18 cellular contexts compared by ENCODE assay signal in the genomic region with DNA sequence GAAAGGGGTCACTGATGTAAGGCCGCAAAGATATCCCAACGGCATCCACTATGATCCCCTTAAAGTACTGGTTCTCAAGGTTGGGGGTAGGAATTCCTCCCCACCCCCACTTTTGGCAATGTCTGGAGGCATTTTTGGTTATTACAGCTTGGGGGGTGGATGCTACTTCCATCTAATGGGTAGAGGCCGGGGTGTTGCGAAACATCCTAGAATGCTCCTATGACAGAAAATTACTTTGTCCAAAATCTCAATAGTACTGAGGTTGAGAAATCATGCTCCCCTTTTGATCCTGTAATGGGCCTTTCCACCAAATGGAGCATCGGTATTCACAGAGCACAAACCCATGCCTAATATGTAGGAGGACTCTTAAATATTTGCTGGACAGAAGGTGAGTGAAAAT. TPM values are rescaled to one million over a fixed set of nuclear protein-coding genes. Genes with fewer than 3 reads are reported as not detected.
DNase-seq lines count a peak whose midpoint lies in the region; ATAC-seq, FAIRE-seq and TF ChIP-seq lines count a peak whose summit lies in the region.
"Had no signal": no experiment of that assay in that cellular context is flagged by ENCODE, and none has a peak within 500 bp of the region (broad histone marks: within the 10 kb centered on the region; RNA-seq: fewer than 3 reads in every experiment).

No MANE protein-coding gene starts in this region.

- no peak overlapping the region for H4K91ac ChIP-seq in H1 (replicated peaks; ENCODE audit: insufficient read length, low read length)

- no peak overlapping the region for H2BK120ac ChIP-seq in H1 (replicated peaks; ENCODE audit: low read depth, low read length)

- no peak overlapping the region for H3K56ac ChIP-seq in H1 (replicated peaks; ENCODE audit: insufficient read length, low read depth, low read length)

- H3K4me1 ChIP-seq in HEK293 (ENCODE audit: control insufficient read depth, insufficient read depth, low read length) (0 out of 2 replicates have a peak, but pooled peaks cover 3% of the 10 kb centered on the region), Karpas-422 (ENCODE audit: low read length) (0 out of 2 replicates have a peak, but pooled peaks cover 3% of the 10 kb centered on the region), PC-3 (ENCODE audit: insufficient read depth, low read length) (no peaks in the 10 kb centered on the region), H1 (replicated peaks in 1 of 4; ENCODE audit: control insufficient read depth in 3 of 4, insufficient read depth in 4 of 4, low read length in 3 of 4) (no peaks in the 10 kb centered on the region; a peak in 1 of 7 replicates)
- H3K4me1 ChIP-seq: HAP-1 had no signal

- H3K4me2 ChIP-seq in Karpas-422 (ENCODE audit: low read depth, low read length, poor library complexity, severe bottlenecking) (no peak overlapping the region), PC-3 (ENCODE audit: low read length) (no peak overlapping the region), H1 (ENCODE audit: insufficient read depth in 1 of 2, low read depth in 2 of 2, low read length in 2 of 2) (no peak overlapping the region)
- H3K4me2 ChIP-seq: PC-9 had no signal

- no peaks in the 10 kb centered on the region for H3K9me2 ChIP-seq in Karpas-422 (replicated peaks; ENCODE audit: insufficient read depth, low read length)
- no peaks in the 10 kb centered on the region for H3K9me2 ChIP-seq in PC-3 (replicated peaks; ENCODE audit: low read length)

- FAIRE-seq in H1 (lab: Jason Lieb, UNC) = no peak

- intact Hi-C loops in PC-3 (cut with micrococcal nuclease) = no loop called here

- DNase-seq in Karpas-422 = peak; percentile 36
- DNase-seq in PC-3 = no peak
- DNase-seq in H1 (ENCODE audit: low read depth in 1 of 2, low spot score in 2 of 2) = no peak
- DNase-seq in hepatic stellate cell (ENCODE audit: low spot score) = no peak
- no peak for DNase-seq in SIG-M5 (lab: John Stamatoyannopoulos, UW)
- DNase-seq: AML-193; DMS79 treated with DMSO at 0.1 percent for 48 hours; KG1; NCI-H1105 treated with DMSO at 0.1 percent for 48 hours; NCI-H1694; NCI-H2081 treated with DMSO at 0.1 percent for 48 hours; NCI-H446 treated with DMSO at 0.1 percent for 48 hours; NK-92 treated with Interleukin-12 subunit alpha and Interleukin-12 subunit beta, amount 100 ng/mL, for 24 hours; PC-9 had no signal

- H3K27me3 ChIP-seq in Karpas-422 (ENCODE audit: low read length) (no peaks in the 10 kb centered on the region), PC-3 (ENCODE audit: low read length) (no peaks in the 10 kb centered on the region), H1 (replicated peaks in 1 of 4; ENCODE audit: control insufficient read depth in 3 of 4, extremely low read depth in 1 of 4, insufficient read depth in 3 of 4, low read length in 3 of 4) (no peaks in the 10 kb centered on the region; a peak in 1 of 7 replicates)

- H3K4ac ChIP-seq in H1 (replicated peaks; ENCODE audit: insufficient read length, low read depth, low read length) = no peak overlapping the region

- POLR2A ChIA-PET in HEK293 (lab: Yijun Ruan, JAX) (no interaction called here), PC-3 (lab: Charles Lee; ENCODE audit: unreplicated experiment) (no interaction called here), H1 (lab: Charles Lee; ENCODE audit: partially characterized antibody) (no interaction called here)

- H3K27ac ChIP-seq in HEK293 (ENCODE audit: extremely low read depth, low read depth, low read length) = no peak overlapping the region
- no peak overlapping the region for H3K27ac ChIP-seq in Karpas-422 (ENCODE audit: low read length)
- H3K27ac ChIP-seq in PC-3 (ENCODE audit: low read length) = no peak overlapping the region
- no peak overlapping the region for H3K27ac ChIP-seq in H1 (ENCODE audit: low read depth, low read length)
- H3K27ac ChIP-seq: PC-9, RWPE1 had no signal

- H2AFZ ChIP-seq in Karpas-422 (ENCODE audit: low read length) = no peak overlapping the region
- H2AFZ ChIP-seq in PC-3 (ENCODE audit: low read length) = peak overlapping the region; percentile 23; the same call in 1 of the 2 replicates
- H2AFZ ChIP-seq in H1 (ENCODE audit: low read length) = no peak overlapping the region
- H2AFZ ChIP-seq: PC-9 had no signal

- H3K23me2 ChIP-seq in H1 (ENCODE audit: low read depth, low read length) = no peaks in the 10 kb centered on the region

- H2AK5ac ChIP-seq in H1 (ENCODE audit: low read depth, low read length) = no peak overlapping the region

- H3K79me1 ChIP-seq in H1 (ENCODE audit: low read depth, low read length) = no peaks in the 10 kb centered on the region; the same call in 1 of the 2 replicates

- no peaks in the 10 kb centered on the region for H3K9me3 ChIP-seq in HEK293 (ENCODE audit: control insufficient read depth, insufficient read depth, low read depth, low read length)
- H3K9me3 ChIP-seq in Karpas-422 (ENCODE audit: low read length) = no peaks in the 10 kb centered on the region
- H3K9me3 ChIP-seq in PC-3 (ENCODE audit: low read length) = no peaks in the 10 kb centered on the region
- H3K9me3 ChIP-seq in H1 (ENCODE audit: insufficient read depth in 2 of 2, low read depth in 1 of 2, low read length in 1 of 2) = no peaks in the 10 kb centered on the region
- H3K9me3 ChIP-seq: HAP-1 had no signal

- H3K4me3 ChIP-seq in HEK293 (ENCODE audit: low read depth, low read length) (no peak overlapping the region), Karpas-422 (ENCODE audit: low read length) (no peak overlapping the region), PC-3 (ENCODE audit: low read length) (no peak overlapping the region), H1 (ENCODE audit: extremely low read depth in 1 of 4, insufficient read depth in 2 of 4, low read depth in 3 of 4, low read length in 4 of 4) (no peak overlapping the region)
- H3K4me3 ChIP-seq: HAP-1, PC-9 had no signal

- H3F3A ChIP-seq in PC-3 (ENCODE audit: low read length, unreplicated experiment) = no peaks in the 10 kb centered on the region

- H3K14ac ChIP-seq in H1 (ENCODE audit: insufficient read length) = no peak overlapping the region

- no peak overlapping the region for H4K8ac ChIP-seq in H1 (ENCODE audit: extremely low read depth, insufficient read depth, low read length)

- no peak for TF ChIP-seq POLR2A in H1 (IDR thresholded peaks at IDR 0.05; ENCODE audit: control extremely low read depth in 1 of 2, low read depth in 2 of 2, low read length in 2 of 2)

- H4K20me1 ChIP-seq in Karpas-422 (ENCODE audit: insufficient read depth, low read depth, low read length) = no peaks in the 10 kb centered on the region
- H4K20me1 ChIP-seq in PC-3 (ENCODE audit: low read length) = no peaks in the 10 kb centered on the region
- no peaks in the 10 kb centered on the region for H4K20me1 ChIP-seq in H1 (replicated peaks in 1 of 2; ENCODE audit: control insufficient read depth in 1 of 2, insufficient read depth in 2 of 2, low read length in 2 of 2)

- H2BK15ac ChIP-seq in H1 (ENCODE audit: low read length) = no peak overlapping the region

- no TSS peak for BruUV-seq in PC-3 (replicated peaks; lab: Mats Ljungman, UMichigan)

- no peak for ATAC-seq in PC-3
- no peak for ATAC-seq in GM19023 (IDR thresholded peaks at IDR 0.05; ENCODE audit: unreplicated experiment)

- no peak for TF ChIP-seq RAD21 in H1 (IDR thresholded peaks at IDR 0.05 in 1 of 2, conservative IDR thresholded peaks at IDR 0.05 in 1 of 2; ENCODE audit: low read depth in 2 of 2, low read length in 2 of 2)

- H2BK12ac ChIP-seq in H1 (ENCODE audit: low read depth, low read length) = no peak overlapping the region

- no peak for TF ChIP-seq CTCF in HEK293 (tag by site-specific recombination; IDR thresholded peaks at IDR 0.05)
- no peak for TF ChIP-seq CTCF in PC-3 (conservative IDR thresholded peaks at IDR 0.05; ENCODE audit: low read depth, low read length)
- TF ChIP-seq CTCF in H1 (IDR thresholded peaks at IDR 0.05; ENCODE audit: control extremely low read depth in 1 of 3, insufficient read depth in 1 of 3, low read depth in 1 of 3, low read length in 3 of 3) = no peak

- H3K36me3 ChIP-seq in HEK293 (ENCODE audit: control insufficient read depth in 2 of 2, insufficient read depth in 1 of 2, low read length in 2 of 2) = no peaks in the 10 kb centered on the region
- no peaks in the 10 kb centered on the region for H3K36me3 ChIP-seq in Karpas-422 (ENCODE audit: insufficient read depth, low read length)
- H3K36me3 ChIP-seq in PC-3 (ENCODE audit: low read depth, low read length) = no peaks in the 10 kb centered on the region
- H3K36me3 ChIP-seq in H1 (ENCODE audit: control insufficient read depth in 2 of 4, insufficient read depth in 4 of 4, low read length in 3 of 4) = no peaks in the 10 kb centered on the region
- H3K36me3 ChIP-seq: HAP-1 had no signal

- CTCF ChIA-PET in HEK293 (lab: Yijun Ruan, JAX) = interaction anchor here (0.7 to 3.3 kb wide), 5 partner anchors 10 to 373 kb away, joined by 4 to 19 read pairs (median 4); no protein-coding TSS in a partner anchor
- CTCF ChIA-PET in PC-3 (lab: Charles Lee) = no interaction called here
- CTCF ChIA-PET in H1 (lab: Charles Lee; ENCODE audit: partially characterized antibody) = interaction anchor here (0.5 to 5.8 kb wide), 19 partner anchors 12 to 137 kb away, joined by 3 to 54 read pairs (median 9); no protein-coding TSS in a partner anchor

- no peak overlapping the region for H3K18ac ChIP-seq in H1 (ENCODE audit: extremely low read depth, low read length)

- H2BK20ac ChIP-seq in H1 (ENCODE audit: low read length) = no peak overlapping the region

- H3K23ac ChIP-seq in H1 (ENCODE audit: insufficient read length) = no peak overlapping the region

- no peak overlapping the region for H2BK5ac ChIP-seq in H1 (ENCODE audit: low read depth, low read length)

- no peaks in the 10 kb centered on the region for H3K79me2 ChIP-seq in Karpas-422 (ENCODE audit: low read length)
- no peaks in the 10 kb centered on the region for H3K79me2 ChIP-seq in PC-3 (ENCODE audit: low read length)
- H3K79me2 ChIP-seq in H1 (ENCODE audit: control insufficient read depth in 1 of 2, insufficient read depth in 2 of 2, low read length in 2 of 2) = no peaks in the 10 kb centered on the region

- WGBS in H1 (ENCODE audit: extremely low coverage in 1 of 2, insufficient coverage in 1 of 2, insufficient read length in 1 of 2, insufficient replicate concordance in 2 of 2, low coverage in 1 of 2, low lambda C conversion rate in 2 of 2, missing lambda C conversion rate in 1 of 2), 2 experiments = 95% methylated on average over 5 of the region's 5 CpGs; no CpG with 5 or more reads in 1 of the 2 experiments

- H4K5ac ChIP-seq in H1 (ENCODE audit: insufficient read length, low read depth, low read length) = no peak overlapping the region

- H3K9ac ChIP-seq in Karpas-422 (ENCODE audit: low read length) = no peak overlapping the region
- no peak overlapping the region for H3K9ac ChIP-seq in PC-3 (ENCODE audit: low read length)
- no peak overlapping the region for H3K9ac ChIP-seq in H1 (replicated peaks in 1 of 4; ENCODE audit: extremely low read depth in 1 of 4, low read depth in 3 of 4, low read length in 3 of 4)

- TF ChIP-seq EP300 in H1 (IDR thresholded peaks at IDR 0.05; ENCODE audit: borderline replicate concordance in 1 of 2, low read depth in 2 of 2, low read length in 2 of 2) = no peak

RNA-seq across cellular contexts. Expression of a gene that starts 20.8 kb away (rescaled TPM):
- total RNA-seq in Karpas-422 (2014; rRNA removed; shearing (Covaris generic); ENCODE audit: low replicate concordance) = 72.9 and 144 TPM in 2 replicates
- total RNA-seq in PC-3 (2014; rRNA removed) = 86.0 and 96.9 TPM in 2 replicates
- total RNA-seq in H1 (2021; fragmentation: NEBNext Ultra II Directional; extraction: Animal tissue kit (Norgen Biotek cat#: 25700)) = 105 TPM in 2 replicates
- polyA plus RNA-seq in H1 (2011; rRNA removed) = 122 and 125 TPM in 2 replicates
- polyA plus RNA-seq in H1 (2011; cell fraction: cytosol; rRNA removed) = 97.0 TPM
- polyA plus RNA-seq in H1 (2011; cell fraction: nucleus; rRNA removed) = 253 TPM
- polyA plus RNA-seq in H1 (2012, experiment 1 of 2) = 58.8 to 93.6 TPM (median 75.2 TPM) in 4 replicates
- 6.3 TPM for polyA plus RNA-seq in H1 (2012, experiment 2 of 2)
- polyA plus RNA-seq in H1 (2013, experiment 1 of 2) = 122 TPM
- 109 TPM for polyA plus RNA-seq in H1 (2013, experiment 2 of 2)
- 265 and 299 TPM in 2 replicates for polyA minus RNA-seq in H1 (2011; rRNA and poly(A)+ RNA removed)
- 54.0 TPM for polyA minus RNA-seq in H1 (2011; cell fraction: cytosol; rRNA and poly(A)+ RNA removed)
- polyA minus RNA-seq in H1 (2011; cell fraction: nucleus; rRNA and poly(A)+ RNA removed) = 393 TPM
